Comparison of ENCODE assay signal across 17 cellular contexts in the genomic region with DNA sequence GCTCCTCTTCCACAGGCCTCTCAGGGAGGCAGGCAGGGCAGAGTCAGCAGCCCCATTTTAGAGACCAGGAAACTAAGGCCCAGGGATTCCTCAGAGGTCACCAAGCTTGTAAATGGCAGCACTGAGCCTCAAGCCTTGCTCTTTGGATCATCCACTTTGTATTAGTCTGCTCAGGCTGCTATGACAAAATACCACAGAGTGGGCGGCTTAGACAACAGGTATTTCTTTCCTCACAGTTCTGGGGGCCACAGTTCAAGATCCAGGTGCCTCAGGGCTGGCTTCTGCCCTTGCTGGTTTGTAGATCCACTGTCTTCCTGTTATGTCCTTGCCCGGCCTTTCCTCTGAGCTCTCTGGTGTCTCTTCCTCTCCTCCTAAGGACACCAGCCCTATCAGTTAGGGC.
"Had no signal": no experiment of that assay in that cellular context is flagged by ENCODE, and none has a peak within 500 bp of the region (broad histone marks: within the 10 kb centered on the region; RNA-seq: fewer than 3 reads in every experiment).

No MANE protein-coding gene starts in this region.

- DNase-seq: cerebellar nuclear complex; effector memory CD8-positive, alpha-beta T cell; foreskin keratinocyte; kidney; left cardiac atrium; mesendoderm; naive thymus-derived CD4-positive, alpha-beta T cell; nephron progenitor cell; psoas muscle; retina; small intestine; stimulated activated CD4-positive, alpha-beta T cell treated with anti-CD3 and anti-CD28 coated beads, Interleukin-12 subunit alpha, Interleukin-12 subunit beta, amount 100 ng/mL, for 4 hours had no signal

- ATAC-seq: effector memory CD8-positive, alpha-beta T cell; foreskin keratinocyte; naive thymus-derived CD4-positive, alpha-beta T cell had no signal

- H3K9me3 ChIP-seq: neutrophil, psoas muscle had no signal

- H3K36me3 ChIP-seq: neutrophil, tibial nerve had no signal

- H3K27ac Mint-ChIP-seq: dendritic cell treated with granulocyte-macrophage colony-stimulating factor and Interleukin-4, amounts not matched to agents 40 ng/mL and 50 ng/mL, for 4 days; naive thymus-derived CD4-positive, alpha-beta T cell; nephron progenitor cell; stimulated activated naive CD8-positive, alpha-beta T cell treated with anti-CD3 and anti-CD28 coated beads, Interleukin-15, Interleukin-2, amounts not matched to agents 100 ng/mL and 50 ng/mL, for 24 hours had no signal

- H3K4me3 Mint-ChIP-seq: dendritic cell treated with granulocyte-macrophage colony-stimulating factor and Interleukin-4, amounts not matched to agents 40 ng/mL and 50 ng/mL, for 4 days; effector memory CD8-positive, alpha-beta T cell; nephron progenitor cell; stimulated activated naive CD8-positive, alpha-beta T cell treated with anti-CD3 and anti-CD28 coated beads, Interleukin-15, Interleukin-2, amounts not matched to agents 100 ng/mL and 50 ng/mL, for 24 hours had no signal

- H3K27ac ChIP-seq: foreskin keratinocyte, neutrophil, psoas muscle had no signal

- H3K4me1 ChIP-seq: foreskin keratinocyte had no signal

- H3K27me3 Mint-ChIP-seq: dendritic cell treated with granulocyte-macrophage colony-stimulating factor and Interleukin-4, amounts not matched to agents 40 ng/mL and 50 ng/mL, for 4 days; effector memory CD8-positive, alpha-beta T cell; naive thymus-derived CD4-positive, alpha-beta T cell; stimulated activated naive CD8-positive, alpha-beta T cell treated with anti-CD3 and anti-CD28 coated beads, Interleukin-15, Interleukin-2, amounts not matched to agents 100 ng/mL and 50 ng/mL, for 24 hours had no signal

- H3K27me3 ChIP-seq: foreskin keratinocyte, neutrophil, tibial nerve had no signal

- H3K4me3 ChIP-seq: lung, psoas muscle, tibial nerve had no signal
